Comparison of ENCODE assay signal across 10 cellular contexts in the genomic region with DNA sequence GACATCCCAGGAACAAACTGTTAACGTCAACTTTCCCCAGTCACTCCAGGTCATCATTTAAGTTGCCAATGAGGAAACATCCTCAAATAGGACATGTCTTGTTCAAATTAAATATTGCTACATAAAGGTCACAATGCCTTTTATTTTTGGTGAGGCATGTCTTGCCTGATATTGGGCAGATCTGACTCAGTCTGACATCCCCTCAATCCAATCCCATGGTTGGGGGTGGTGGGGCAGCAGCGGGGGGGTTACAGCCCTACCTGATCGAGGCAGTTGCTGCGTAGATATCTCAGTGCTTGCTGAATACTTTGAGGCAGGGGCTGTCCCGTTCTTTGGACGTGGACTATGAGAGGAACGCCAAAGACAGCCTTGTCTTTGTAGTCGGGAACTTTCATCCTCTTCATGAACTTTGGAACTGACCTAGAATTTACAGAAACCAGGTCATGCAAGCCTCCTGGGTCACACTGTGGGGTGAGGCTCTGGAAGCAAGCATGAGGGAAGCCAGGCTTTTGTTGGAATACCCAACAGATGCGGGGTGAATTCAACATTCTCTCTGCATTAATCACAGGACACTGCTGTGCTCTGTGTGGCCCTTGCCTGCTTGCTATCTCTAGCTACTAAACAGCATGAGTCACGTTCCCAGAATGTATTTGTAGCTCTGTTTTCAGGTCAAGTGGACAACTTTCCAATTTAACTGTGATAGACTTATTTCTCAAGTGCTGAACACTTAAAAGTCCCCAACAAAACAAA.
DNase-seq lines count a peak whose midpoint lies in the region; ATAC-seq, FAIRE-seq and TF ChIP-seq lines count a peak whose summit lies in the region.
"Had no signal": no experiment of that assay in that cellular context is flagged by ENCODE, and none has a peak within 500 bp of the region (broad histone marks: within the 10 kb centered on the region; RNA-seq: fewer than 3 reads in every experiment).

No MANE protein-coding gene starts in this region.

- H3K4me3 ChIP-seq in AG04450 (ENCODE audit: low read depth, low read length) (no peak overlapping the region), endothelial cell of umbilical vein (replicated peaks in 1 of 3; ENCODE audit: insufficient read depth in 1 of 3, low read depth in 1 of 3, low read length in 3 of 3) (no peak overlapping the region)

- H3K27ac ChIP-seq in AG04450 (ENCODE audit: low read depth, low read length): peak overlapping the region; percentile 83
- peak overlapping the region; percentile 93 for H3K27ac ChIP-seq in endothelial cell of umbilical vein (ENCODE audit: insufficient read depth, low read depth, low read length)

- BruUV-seq in endothelial cell of umbilical vein (replicated peaks; lab: Mats Ljungman, UMichigan): TSS peak; percentile 47

- no peaks in the 10 kb centered on the region for H3K27me3 Mint-ChIP-seq in activated naive CD8-positive, alpha-beta T cell treated with anti-CD3 and anti-CD28 coated beads for 36 hours

- H4K20me1 ChIP-seq in endothelial cell of umbilical vein (replicated peaks; ENCODE audit: control insufficient read depth, extremely low read depth, insufficient read depth, low read length): no peaks in the 10 kb centered on the region

- dilution Hi-C loops in endothelial cell of umbilical vein (cut with MboI; ENCODE audit: extremely low pct_ligation_motif_present, low sequenced_read_pairs): no loop called here

- no peak overlapping the region for H3K27ac Mint-ChIP-seq in activated naive CD8-positive, alpha-beta T cell treated with anti-CD3 and anti-CD28 coated beads for 36 hours

- H3K36me3 ChIP-seq in endothelial cell of umbilical vein (ENCODE audit: control insufficient read depth in 2 of 2, extremely low read depth in 1 of 2, insufficient read depth in 2 of 2, low read length in 2 of 2): peaks cover 0 to 14% of the 10 kb centered on the region in 2 experiments

- DNase-seq in AG04450 (ENCODE audit: low read depth, low spot score): peak; percentile 87
- peak; percentile 12 for DNase-seq in NCI-H1694 (lab: John Stamatoyannopoulos, UW)
- peak; percentile 94 for DNase-seq in endothelial cell of umbilical vein (ENCODE audit: low read depth, low spot score)
- DNase-seq in mucosa of gallbladder (ENCODE audit: low spot score): peak; percentile 79
- no peak for DNase-seq in activated T-cell treated with anti-CD3 and anti-CD28 coated beads, Interleukin-2, amount 50 U/mL, for 1 hour
- DNase-seq in NCI-H187 (lab: John Stamatoyannopoulos, UW): no peak
- no peak for DNase-seq in activated naive CD8-positive, alpha-beta T cell treated with anti-CD3 and anti-CD28 coated beads for 36 hours
- DNase-seq: stimulated activated CD4-positive, alpha-beta T cell treated with anti-CD3 and anti-CD28 coated beads, Interleukin-1b, Interleukin-23, amount 100 ng/mL, for 48 hours had no signal

- H3K9me1 ChIP-seq in endothelial cell of umbilical vein (replicated peaks; ENCODE audit: control insufficient read depth, extremely low read depth, insufficient read depth, low read length): no peaks in the 10 kb centered on the region

- no peaks in the 10 kb centered on the region for H3K36me3 Mint-ChIP-seq in activated naive CD8-positive, alpha-beta T cell treated with anti-CD3 and anti-CD28 coated beads for 36 hours

- no peak for ATAC-seq in GM18868 (IDR thresholded peaks at IDR 0.05; ENCODE audit: unreplicated experiment)

- peak; percentile 99 for FAIRE-seq in endothelial cell of umbilical vein (lab: Jason Lieb, UNC)
- FAIRE-seq: G401.6 had no signal

- peak; percentile 48 for TF ChIP-seq POLR2A in endothelial cell of umbilical vein (IDR thresholded peaks at IDR 0.05; ENCODE audit: low read depth, low read length)

- no peak for TF ChIP-seq CTCF in AG04450 (IDR thresholded peaks at IDR 0.05; ENCODE audit: low read depth, low read length)
- TF ChIP-seq CTCF in endothelial cell of umbilical vein (IDR thresholded peaks at IDR 0.05; ENCODE audit: extremely low read depth in 1 of 2, insufficient read depth in 1 of 2, low read depth in 1 of 2, low read length in 2 of 2): no peak

- H3K79me2 ChIP-seq in endothelial cell of umbilical vein (ENCODE audit: control insufficient read depth, insufficient read depth, low read length): peaks cover 14% of the 10 kb centered on the region

- POLR2A ChIA-PET in AG04450 (lab: Yijun Ruan, JAX): interaction anchor here (0.7 to 1.6 kb wide), 4 partner anchors 14 to 82 kb away, joined by 3 to 5 read pairs (median 4); no protein-coding TSS in a partner anchor
- POLR2A ChIA-PET in endothelial cell of umbilical vein (lab: Charles Lee): no interaction called here

- no peaks in the 10 kb centered on the region for H3K4me1 Mint-ChIP-seq in activated naive CD8-positive, alpha-beta T cell treated with anti-CD3 and anti-CD28 coated beads for 36 hours

- H3K9me3 ChIP-seq in AG04450 (ENCODE audit: control insufficient read depth, insufficient read depth, low read length) (no peaks in the 10 kb centered on the region), endothelial cell of umbilical vein (replicated peaks; ENCODE audit: control insufficient read depth, insufficient read depth, low read length) (no peaks in the 10 kb centered on the region)

- peak overlapping the region; percentile 72 for H3K9ac ChIP-seq in endothelial cell of umbilical vein (replicated peaks; ENCODE audit: extremely low read depth, insufficient read depth, low read length)

- no peaks in the 10 kb centered on the region for H3K9me3 Mint-ChIP-seq in activated naive CD8-positive, alpha-beta T cell treated with anti-CD3 and anti-CD28 coated beads for 36 hours

- H3K4me2 ChIP-seq in endothelial cell of umbilical vein (ENCODE audit: insufficient read depth, low read length): peak overlapping the region; percentile 58

- H3K4me3 Mint-ChIP-seq in activated naive CD8-positive, alpha-beta T cell treated with anti-CD3 and anti-CD28 coated beads for 36 hours: no peak overlapping the region

- intact Hi-C loops in endothelial cell of umbilical vein (cut with micrococcal nuclease): loop anchor here (1.0 to 2.0 kb wide), 7 partner anchors 15 to 368 kb away; a partner anchor contains a TSS

- CTCF ChIA-PET in AG04450 (lab: Charles Lee) (interaction anchor here (1.5 kb wide), 1 partner anchor 362 kb away, joined by 3 read pairs; no protein-coding TSS in a partner anchor), endothelial cell of umbilical vein (lab: Charles Lee) (interaction anchor here (0.8 to 2.6 kb wide), 14 partner anchors 11 to 417 kb away, joined by 3 to 18 read pairs (median 3); no protein-coding TSS in a partner anchor)

- no peak overlapping the region for H2AFZ ChIP-seq in endothelial cell of umbilical vein (ENCODE audit: low read depth, low read length)

- peaks cover 51% of the 10 kb centered on the region for H3K4me1 ChIP-seq in endothelial cell of umbilical vein (ENCODE audit: control insufficient read depth, extremely low read depth, insufficient read depth, low read length)

- H3K27me3 ChIP-seq in AG04450 (ENCODE audit: control insufficient read depth, insufficient read depth, low read length) (no peaks in the 10 kb centered on the region), endothelial cell of umbilical vein (ENCODE audit: control insufficient read depth in 2 of 2, insufficient read depth in 2 of 2, low read length in 2 of 2) (no peaks in the 10 kb centered on the region)

TF ChIP-seq in endothelial cell of umbilical vein, 7 proteins besides CTCF, POLR2A, EP300 and RAD21:
- TF ChIP-seq FOS (IDR thresholded peaks at IDR 0.05; ENCODE audit: borderline replicate concordance, insufficient read depth, low read length): peak; percentile 98
- peak; percentile 90 for TF ChIP-seq GATA2 (IDR thresholded peaks at IDR 0.05; ENCODE audit: insufficient read depth, insufficient read length, low read depth, low read length)
- TF ChIP-seq MYC (IDR thresholded peaks at IDR 0.05; ENCODE audit: low read depth, low read length): no peak
- peak; percentile 91 for TF ChIP-seq POLR2AphosphoS5 (IDR thresholded peaks at IDR 0.05; ENCODE audit: insufficient read depth, low read depth, low read length)
- no peak for TF ChIP-seq EZH2 (IDR thresholded peaks at IDR 0.05; ENCODE audit: borderline replicate concordance, low read depth, low read length, severe bottlenecking)
- TF ChIP-seq JUN (IDR thresholded peaks at IDR 0.05; ENCODE audit: borderline replicate concordance, insufficient read depth, insufficient read length, low read depth): peak; percentile 97
- TF ChIP-seq, protein P1, sequence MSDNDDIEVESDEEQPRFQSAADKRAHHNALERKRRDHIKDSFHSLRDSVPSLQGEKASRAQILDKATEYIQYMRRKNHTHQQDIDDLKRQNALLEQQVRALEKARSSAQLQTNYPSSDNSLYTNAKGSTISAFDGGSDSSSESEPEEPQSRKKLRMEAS (IDR thresholded peaks at IDR 0.05; ENCODE audit: insufficient read depth, insufficient read length): peak; percentile 41
TF ChIP-seq in endothelial cell of umbilical vein: peak in this region for 5.

Comparison
In these comparisons a context has a peak if more than half of its experiments do, and no peak if none do; other contexts are left out.
1. DNase-seq: peak in AG04450 (single experiment), NCI-H1694 (single experiment), endothelial cell of umbilical vein (single experiment) and mucosa of gallbladder (single experiment); none in activated T-cell treated with anti-CD3 and anti-CD28 coated beads, Interleukin-2, amount 50 U/mL, for 1 hour (single experiment), NCI-H187 (0 of 2) and activated naive CD8-positive, alpha-beta T cell treated with anti-CD3 and anti-CD28 coated beads for 36 hours (single experiment).